In the genomic region with DNA sequence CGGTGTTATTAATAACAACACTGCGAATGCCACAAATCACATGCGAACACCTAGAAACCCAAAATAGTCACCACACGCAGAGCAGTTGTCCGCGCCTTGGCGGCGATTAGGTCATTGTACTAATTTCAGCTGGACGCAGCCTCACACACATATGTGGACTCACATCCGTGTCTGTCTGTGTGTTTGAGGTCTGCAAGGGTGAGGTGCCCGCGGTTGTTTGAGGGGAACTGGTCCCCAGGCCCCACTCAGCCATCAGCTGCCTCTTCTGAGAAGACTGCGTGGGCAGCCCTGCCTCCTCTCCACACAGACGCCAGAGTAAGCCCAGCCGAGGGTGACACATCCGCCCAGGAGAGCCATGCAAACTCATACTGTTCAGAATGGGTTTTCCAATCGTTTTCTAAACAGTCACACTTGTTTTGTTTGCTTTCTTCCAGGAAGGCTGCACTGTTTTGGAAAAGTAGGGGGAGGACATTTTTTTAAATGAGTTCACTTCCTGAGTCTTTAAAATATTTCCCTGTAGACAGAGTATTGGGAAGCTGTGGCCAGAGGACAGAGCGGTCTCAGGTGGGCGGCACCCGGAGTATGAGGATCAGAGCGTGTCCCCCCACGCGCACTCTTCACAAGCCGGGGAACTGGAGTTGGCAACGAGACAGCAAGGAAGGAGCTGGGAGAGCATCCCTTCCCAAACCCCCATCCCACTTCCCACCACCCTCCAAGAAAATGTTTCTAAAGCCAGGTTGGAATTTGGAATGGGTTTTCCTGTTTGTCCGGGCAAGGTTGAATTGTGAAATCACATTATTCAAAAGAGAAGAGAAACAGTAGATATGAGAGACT, we compare ENCODE assay signal across 8 cellular contexts. TPM values are rescaled to one million over a fixed set of nuclear protein-coding genes. Genes with fewer than 3 reads are reported as not detected.
DNase-seq lines count a peak whose midpoint lies in the region; ATAC-seq and TF ChIP-seq lines count a peak whose summit lies in the region.

No MANE protein-coding gene starts in this region.

- no TSS peak for BruUV-seq in Panc1 (replicated peaks; lab: Mats Ljungman, UMichigan)

- peak overlapping the region; percentile 96 for H3K27ac Mint-ChIP-seq in activated naive CD4-positive, alpha-beta T cell treated with anti-CD3 and anti-CD28 coated beads, Interleukin-2, amount 50 U/mL, for 24 hours

- H3K9me3 ChIP-seq in Panc1 (ENCODE audit: control insufficient read depth, insufficient read depth, low read depth, low read length) (no peaks in the 10 kb centered on the region), right atrium auricular region (no peaks in the 10 kb centered on the region)

- no peak overlapping the region for H3K4me3 Mint-ChIP-seq in activated naive CD4-positive, alpha-beta T cell treated with anti-CD3 and anti-CD28 coated beads, Interleukin-2, amount 50 U/mL, for 24 hours

- H3K4me1 Mint-ChIP-seq in activated naive CD4-positive, alpha-beta T cell treated with anti-CD3 and anti-CD28 coated beads, Interleukin-2, amount 50 U/mL, for 24 hours = peaks cover 20% of the 10 kb centered on the region

- H3K27me3 Mint-ChIP-seq in activated naive CD4-positive, alpha-beta T cell treated with anti-CD3 and anti-CD28 coated beads, Interleukin-2, amount 50 U/mL, for 24 hours = no peaks in the 10 kb centered on the region

- H3K36me3 Mint-ChIP-seq in activated naive CD4-positive, alpha-beta T cell treated with anti-CD3 and anti-CD28 coated beads, Interleukin-2, amount 50 U/mL, for 24 hours = no peaks in the 10 kb centered on the region

- CTCF ChIA-PET in Panc1 (lab: Charles Lee) = no interaction called here

- POLR2A ChIA-PET in Panc1 (lab: Charles Lee) = interaction anchor here (0.6 to 2.7 kb wide), 5 partner anchors 69 to 471 kb away, joined by 3 to 7 read pairs (median 4); no protein-coding TSS in a partner anchor

- H3K36me3 ChIP-seq in Panc1 (ENCODE audit: control insufficient read depth, insufficient read depth, low read length) = no peaks in the 10 kb centered on the region
- H3K36me3 ChIP-seq in right atrium auricular region = no peaks in the 10 kb centered on the region

- peak overlapping the region in 1 of 2 experiments; percentile 7; a peak in 2 of 4 replicates for H3K4me3 ChIP-seq in Panc1 (ENCODE audit: low read depth in 2 of 2, low read length in 2 of 2)
- H3K4me3 ChIP-seq in right atrium auricular region = peak overlapping the region in 1 of 2 donors; percentile 19
- H3K4me3 ChIP-seq in skin epidermis = peak overlapping the region in 1 of 7 experiments; percentile 7

- intact Hi-C loops in Panc1 (cut with micrococcal nuclease; ENCODE audit: unreplicated experiment) = loop anchor here (5.0 to 10.0 kb wide), 2 partner anchors 201 to 463 kb away; a partner anchor contains a TSS

- in situ Hi-C loops in Panc1 (cut with HindIII; ENCODE audit: low pct_unique_long_range_greater_than_20kb, low sequenced_read_pairs) = loop anchor here (10.0 kb wide), 2 partner anchors 121 to 331 kb away; no protein-coding TSS in a partner anchor

- peak; percentile 46 for DNase-seq in NCI-H146 (lab: John Stamatoyannopoulos, UW)
- DNase-seq in NCI-H146 treated with DMSO at 0.1 percent for 48 hours (lab: John Stamatoyannopoulos, UW; ENCODE audit: unreplicated experiment) = no peak
- DNase-seq in Panc1 (ENCODE audit: low read depth, low spot score) = no peak
- DNase-seq in right atrium auricular region (ENCODE audit: low spot score) = peak; percentile 89
- no peak for DNase-seq in ecto neural progenitor cell (ENCODE audit: low spot score)

- peak overlapping the region; percentile 100 for H3K27ac ChIP-seq in Panc1 (ENCODE audit: low read length)
- H3K27ac ChIP-seq in right atrium auricular region = peak overlapping the region; percentile 95 to 98
- peak overlapping the region in 20 of 21 experiments; percentile 78 to 98 (median 93) for H3K27ac ChIP-seq in skin epidermis

- no peak for TF ChIP-seq CTCF in Panc1 (IDR thresholded peaks at IDR 0.05)
- TF ChIP-seq CTCF in right atrium auricular region (IDR thresholded peaks at IDR 0.05) = no peak

- no peaks in the 10 kb centered on the region for H3K9me3 Mint-ChIP-seq in activated naive CD4-positive, alpha-beta T cell treated with anti-CD3 and anti-CD28 coated beads, Interleukin-2, amount 50 U/mL, for 24 hours

- peaks cover 69% of the 10 kb centered on the region for H3K4me1 ChIP-seq in Panc1 (ENCODE audit: control insufficient read depth, insufficient read depth, low read length)
- H3K4me1 ChIP-seq in right atrium auricular region = peaks cover 0 to 71% of the 10 kb centered on the region in 2 donors

- ATAC-seq in HG02938 (IDR thresholded peaks at IDR 0.05; ENCODE audit: unreplicated experiment) (peak; percentile 59), Panc1 (peak; percentile 70)

- H3K27me3 ChIP-seq in Panc1 (ENCODE audit: control insufficient read depth, insufficient read depth, low read length) (no peaks in the 10 kb centered on the region), right atrium auricular region (no peaks in the 10 kb centered on the region)

RNA-seq across cellular contexts. Expression of a gene that starts 53.3 kb away (rescaled TPM):
- total RNA-seq in Panc1 (2021; ENCODE audit: unreplicated experiment) (101 TPM), right atrium auricular region (10 to 100 TPM; 70.2 to 83.5 TPM)
- 73.5 TPM for polyA plus RNA-seq in Panc1 (2012; ENCODE audit: insufficient read length)

Comparison
In these comparisons a context has a peak if more than half of its experiments do, and no peak if none do; other contexts are left out.
1. DNase-seq: peak in NCI-H146 (single experiment) and right atrium auricular region (single experiment); none in NCI-H146 treated with DMSO at 0.1 percent for 48 hours (single experiment), Panc1 (single experiment) and ecto neural progenitor cell (single experiment).
2. Peak in every context shown above with its lines, with median percentiles within 50 percentile points of each other: H3K27ac ChIP-seq.